In genomic region chr14:51520087-51520486, GRCh38 we compare ENCODE assay signal across 17 cellular contexts.
A peak's percentile ranks its signal among the peaks of the same experiment; 100 is the strongest.
DNase-seq lines count a peak whose midpoint lies in the region; ATAC-seq, FAIRE-seq and TF ChIP-seq lines count a peak whose summit lies in the region.
"Had no signal": no experiment of that assay in that cellular context is flagged by ENCODE, and none has a peak within 500 bp of the region (broad histone marks: within the 10 kb centered on the region; RNA-seq: fewer than 3 reads in every experiment).

No MANE protein-coding gene starts in this region.

- peak overlapping the region; percentile 18 for H3K27ac ChIP-seq in foreskin keratinocyte
- H3K27ac ChIP-seq: RWPE1 had no signal

- H3K36me3 ChIP-seq in bronchial epithelial cell (ENCODE audit: control insufficient read depth, insufficient read depth, low read length), result peaks cover 5% of the 10 kb centered on the region
- H3K36me3 ChIP-seq in H7 (replicated peaks; ENCODE audit: control insufficient read depth, insufficient read depth, low read length), result no peaks in the 10 kb centered on the region

- DNase-seq in AG10803 (ENCODE audit: low read depth) (peak; percentile 50), HT1080 (ENCODE audit: low read depth) (peak; percentile 16), bronchial epithelial cell (ENCODE audit: low read depth) (peak; percentile 54), foreskin keratinocyte (peak in 1 of 2 donors; percentile 53), NCI-H2227 (lab: John Stamatoyannopoulos, UW; ENCODE audit: unreplicated experiment) (no peak), H7 (no peak), WTC11 (ENCODE audit: low spot score) (no peak), NCI-H526 treated with DMSO at 0.1 percent for 48 hours (lab: John Stamatoyannopoulos, UW) (no peak)
- DNase-seq: C1 segment of cervical spinal cord, COR-L47, NCI-H1417, NCI-H2029, NCI-H510A treated with DMSO at 0.1 percent for 48 hours had no signal

- H3K9me3 Mint-ChIP-seq in WTC11, result peaks cover 9% of the 10 kb centered on the region; the same call in 1 of the 2 replicates
- H3K9me3 Mint-ChIP-seq: GM23338 had no signal

- H3K4me1 ChIP-seq in foreskin keratinocyte, result peaks cover 44% of the 10 kb centered on the region

- no peak overlapping the region for H3K4me3 Mint-ChIP-seq in WTC11
- H3K4me3 Mint-ChIP-seq: GM23338 had no signal

- no peak overlapping the region for H3K4me3 ChIP-seq in AG10803 (ENCODE audit: low read length)
- H3K4me3 ChIP-seq in bronchial epithelial cell (ENCODE audit: low read depth, low read length), result no peak overlapping the region
- H3K4me3 ChIP-seq in H7 (ENCODE audit: insufficient read depth, low read depth, low read length), result no peak overlapping the region
- H3K4me3 ChIP-seq: GM23338 had no signal

- no peak overlapping the region for H3K27ac Mint-ChIP-seq in WTC11
- H3K27ac Mint-ChIP-seq: GM23338 had no signal

- no peak for FAIRE-seq in bronchial epithelial cell (lab: Jason Lieb, UNC)
- FAIRE-seq: G401.6, GM12892 had no signal

- TF ChIP-seq CTCF in AG10803 (conservative IDR thresholded peaks at IDR 0.05; ENCODE audit: low read length), result no peak
- TF ChIP-seq CTCF in bronchial epithelial cell (IDR thresholded peaks at IDR 0.05; ENCODE audit: insufficient read depth, low read length, severe bottlenecking), result no peak
- TF ChIP-seq CTCF in foreskin keratinocyte (conservative IDR thresholded peaks at IDR 0.05), result no peak
- TF ChIP-seq CTCF in WTC11 (IDR thresholded peaks at IDR 0.05), result no peak

- peaks cover 21% of the 10 kb centered on the region for H3K4me1 Mint-ChIP-seq in WTC11

- H3K36me3 Mint-ChIP-seq in WTC11, result no peaks in the 10 kb centered on the region

- H3K27me3 ChIP-seq in bronchial epithelial cell (ENCODE audit: control insufficient read depth, insufficient read depth, low read length) (no peaks in the 10 kb centered on the region), foreskin keratinocyte (no peaks in the 10 kb centered on the region), H7 (ENCODE audit: control insufficient read depth, insufficient read depth, low read length) (no peaks in the 10 kb centered on the region)

- ATAC-seq in foreskin keratinocyte (no peak), WTC11 (no peak)
- ATAC-seq: GM23338 had no signal

- no peaks in the 10 kb centered on the region for H3K27me3 Mint-ChIP-seq in WTC11 (ENCODE audit: low read depth)

- POLR2A ChIA-PET in WTC11 (lab: Charles Lee), result no interaction called here

- CTCF ChIA-PET in WTC11 (lab: Charles Lee), result no interaction called here

TF ChIP-seq in WTC11, 78 proteins besides CTCF, POLR2A, EP300 and RAD21 (continues in another document):
- TF ChIP-seq ELF4 (CRISPR knock-in tag; IDR thresholded peaks at IDR 0.05; ENCODE audit: low read depth), result no peak
- TF ChIP-seq AFF4 (CRISPR knock-in tag; IDR thresholded peaks at IDR 0.05; ENCODE audit: borderline replicate concordance), result no peak
- TF ChIP-seq GTF2I (CRISPR knock-in tag; conservative IDR thresholded peaks at IDR 0.05), result no peak
- no peak for TF ChIP-seq GABPB1 (CRISPR knock-in tag; IDR thresholded peaks at IDR 0.05)
- no peak for TF ChIP-seq NR1H2 (CRISPR knock-in tag; IDR thresholded peaks at IDR 0.05)
- no peak for TF ChIP-seq E2F5 (CRISPR knock-in tag; IDR thresholded peaks at IDR 0.05)
- TF ChIP-seq RELA (CRISPR knock-in tag; IDR thresholded peaks at IDR 0.05; ENCODE audit: borderline replicate concordance), result no peak
- no peak for TF ChIP-seq ZNF425 (CRISPR knock-in tag; conservative IDR thresholded peaks at IDR 0.05)
- no peak for TF ChIP-seq ESRRA (CRISPR knock-in tag; IDR thresholded peaks at IDR 0.05; ENCODE audit: borderline replicate concordance)
- no peak for TF ChIP-seq ZNF232 (CRISPR knock-in tag; IDR thresholded peaks at IDR 0.05)
- TF ChIP-seq NR2C2 (CRISPR knock-in tag; IDR thresholded peaks at IDR 0.05), result no peak
- no peak for TF ChIP-seq ZNF532 (CRISPR knock-in tag; IDR thresholded peaks at IDR 0.05; ENCODE audit: borderline replicate concordance)

Comparison
In these comparisons a context has a peak if more than half of its experiments do, and no peak if none do; other contexts are left out.
1. DNase-seq: peak in AG10803 (single experiment), HT1080 (single experiment) and bronchial epithelial cell (single experiment); none in NCI-H2227 (single experiment), H7 (single experiment), WTC11 (single experiment) and NCI-H526 treated with DMSO at 0.1 percent for 48 hours (single experiment).